ENCODE assay signal across 12 cellular contexts in genomic region chr17:43014946-43015519, GRCh38. TPM values are rescaled to one million over a fixed set of nuclear protein-coding genes. Genes with fewer than 3 reads are reported as not detected.
DNase-seq lines count a peak whose midpoint lies in the region; ATAC-seq and TF ChIP-seq lines count a peak whose summit lies in the region.
"Had no signal": no experiment of that assay in that cellular context is flagged by ENCODE, and none has a peak within 500 bp of the region (broad histone marks: within the 10 kb centered on the region; RNA-seq: fewer than 3 reads in every experiment).

No MANE protein-coding gene starts in this region.

- POLR2A ChIA-PET in CD4-positive, alpha-beta T cell (lab: Charles Lee), result interaction anchor here (1.0 kb wide), 1 partner anchor 17 kb away, joined by 3 read pairs; no protein-coding TSS in a partner anchor
- POLR2A ChIA-PET in RWPE1 (lab: Yijun Ruan, JAX; ENCODE audit: low non-redundant PET), result interaction anchor here (0.9 kb wide), 1 partner anchor 13 kb away, joined by 3 read pairs; no protein-coding TSS in a partner anchor

- no peak for ATAC-seq in CD4-positive, alpha-beta T cell (ENCODE audit: poor library complexity)
- ATAC-seq in left ventricle myocardium superior, result peak; percentile 2
- ATAC-seq: activated CD4-positive, alpha-beta T cell treated with anti-CD3 and anti-CD28 coated beads for 36 hours had no signal

- H3K27me3 Mint-ChIP-seq in CD4-positive, alpha-beta T cell, result no peaks in the 10 kb centered on the region
- H3K27me3 Mint-ChIP-seq in progenitor cell of endocrine pancreas, result no peaks in the 10 kb centered on the region
- H3K27me3 Mint-ChIP-seq: activated CD4-positive, alpha-beta T cell treated with anti-CD3 and anti-CD28 coated beads for 36 hours had no signal

- H3K27ac Mint-ChIP-seq in CD4-positive, alpha-beta T cell, result peak overlapping the region; percentile 49
- H3K27ac Mint-ChIP-seq in progenitor cell of endocrine pancreas, result peak overlapping the region; percentile 92
- H3K27ac Mint-ChIP-seq: activated CD4-positive, alpha-beta T cell treated with anti-CD3 and anti-CD28 coated beads for 36 hours had no signal

- H3K4me3 Mint-ChIP-seq in CD4-positive, alpha-beta T cell, result no peak overlapping the region
- no peak overlapping the region for H3K4me3 Mint-ChIP-seq in progenitor cell of endocrine pancreas (ENCODE audit: low read depth)
- H3K4me3 Mint-ChIP-seq: activated CD4-positive, alpha-beta T cell treated with anti-CD3 and anti-CD28 coated beads for 36 hours had no signal

- no peaks in the 10 kb centered on the region for H3K9me3 Mint-ChIP-seq in CD4-positive, alpha-beta T cell
- H3K9me3 Mint-ChIP-seq in progenitor cell of endocrine pancreas (ENCODE audit: low read depth), result no peaks in the 10 kb centered on the region

- no peak for DNase-seq in CD4-positive, alpha-beta T cell
- no peak for DNase-seq in RWPE1 (ENCODE audit: low spot score)
- no peak for DNase-seq in left ventricle myocardium superior
- DNase-seq in progenitor cell of endocrine pancreas (ENCODE audit: low spot score, unreplicated experiment), result no peak
- DNase-seq in NCI-H1436 treated with DMSO at 0.1 percent for 48 hours (lab: John Stamatoyannopoulos, UW), result no peak
- DNase-seq in NCI-H1694 (lab: John Stamatoyannopoulos, UW), result no peak
- DNase-seq in activated T-cell treated with anti-CD3 and anti-CD28 coated beads, Interleukin-2, amount 50 U/mL, for 48 hours, result no peak
- no peak for DNase-seq in stimulated activated naive CD4-positive, alpha-beta T cell (lab: John Stamatoyannopoulos, UW)
- DNase-seq: activated CD4-positive, alpha-beta T cell treated with anti-CD3 and anti-CD28 coated beads for 36 hours; foreskin fibroblast; stimulated activated CD4-positive, alpha-beta T cell treated with anti-CD3 and anti-CD28 coated beads, Interleukin-1b, Interleukin-23, amount 100 ng/mL, for 48 hours had no signal

- CTCF ChIA-PET in CD4-positive, alpha-beta T cell (lab: Charles Lee), result no interaction called here
- CTCF ChIA-PET in RWPE1 (lab: Yijun Ruan, JAX), result interaction anchor here (0.6 kb wide), 1 partner anchor 1295 kb away, joined by 3 read pairs; no protein-coding TSS in a partner anchor

- peaks cover 48% of the 10 kb centered on the region for H3K36me3 Mint-ChIP-seq in CD4-positive, alpha-beta T cell (ENCODE audit: low read depth)
- H3K36me3 Mint-ChIP-seq in progenitor cell of endocrine pancreas (ENCODE audit: insufficient read depth), result peaks cover 14% of the 10 kb centered on the region

- H3K4me1 Mint-ChIP-seq in CD4-positive, alpha-beta T cell (ENCODE audit: low read depth), result peaks cover 38% of the 10 kb centered on the region
- H3K4me1 Mint-ChIP-seq in progenitor cell of endocrine pancreas (ENCODE audit: low read depth), result peaks cover 22% of the 10 kb centered on the region

- no peak overlapping the region for H3K27ac ChIP-seq in CD4-positive, alpha-beta T cell (ENCODE audit: low read depth, low read length)
- H3K27ac ChIP-seq in RWPE1, result peak overlapping the region; percentile 52
- H3K27ac ChIP-seq: KMS-11 had no signal

- H3K27me3 ChIP-seq in CD4-positive, alpha-beta T cell (ENCODE audit: control insufficient read depth, insufficient read depth, low read length), result no peaks in the 10 kb centered on the region

- H3K9me3 ChIP-seq in CD4-positive, alpha-beta T cell (ENCODE audit: control insufficient read depth, low read length), result no peaks in the 10 kb centered on the region

- no peak for TF ChIP-seq CTCF in CD4-positive, alpha-beta T cell (IDR thresholded peaks at IDR 0.05)
- TF ChIP-seq CTCF in RWPE1 (conservative IDR thresholded peaks at IDR 0.05; ENCODE audit: low read depth), result no peak
- TF ChIP-seq CTCF in progenitor cell of endocrine pancreas (IDR thresholded peaks at IDR 0.05; ENCODE audit: unreplicated experiment), result no peak

- intact Hi-C loops in CD4-positive, alpha-beta T cell (cut with DNase I, micrococcal nuclease), result no loop called here
- intact Hi-C loops in left ventricle myocardium superior (cut with micrococcal nuclease), result no loop called here

RNA-seq across cellular contexts. Expression of gene VAT1, which starts 7.2 kb away (rescaled TPM):
- 10 to 100 TPM; 27.5 to 27.6 TPM for total RNA-seq in CD4-positive, alpha-beta T cell
- total RNA-seq in left ventricle myocardium superior (77.0 TPM), progenitor cell of endocrine pancreas (201 and 202 TPM in 2 replicates)

RNA-seq across cellular contexts. Expression of gene IFI35, which starts 8.4 kb away (rescaled TPM):
- 10 to 100 TPM; 23.0 to 24.7 TPM for total RNA-seq in CD4-positive, alpha-beta T cell
- total RNA-seq in left ventricle myocardium superior, result 13.2 TPM
- 1.2 and 1.6 TPM in 2 replicates for total RNA-seq in progenitor cell of endocrine pancreas

RNA-seq across cellular contexts. Expression of gene RND2, which starts 10.0 kb away (rescaled TPM):
- total RNA-seq in CD4-positive, alpha-beta T cell, result under 1 TPM; 0.27 to 0.28 TPM
- total RNA-seq in left ventricle myocardium superior (0.82 TPM), progenitor cell of endocrine pancreas (12.4 and 14.6 TPM in 2 replicates)

RNA-seq across cellular contexts. Expression of gene RPL27, which starts 16.8 kb away (rescaled TPM):
- total RNA-seq in CD4-positive, alpha-beta T cell, result 1,000 to 10,000 TPM; 1,923 to 1,951 TPM
- total RNA-seq in left ventricle myocardium superior, result 694 TPM
- total RNA-seq in progenitor cell of endocrine pancreas, result 862 and 881 TPM in 2 replicates

RNA-seq across cellular contexts. Expression of gene RUNDC1, which starts 34.7 kb away (rescaled TPM):
- 10 to 100 TPM; 11.6 to 11.7 TPM for total RNA-seq in CD4-positive, alpha-beta T cell
- total RNA-seq in left ventricle myocardium superior, result 12.7 TPM
- total RNA-seq in progenitor cell of endocrine pancreas, result 21.0 and 22.6 TPM in 2 replicates
